In the genomic region with DNA sequence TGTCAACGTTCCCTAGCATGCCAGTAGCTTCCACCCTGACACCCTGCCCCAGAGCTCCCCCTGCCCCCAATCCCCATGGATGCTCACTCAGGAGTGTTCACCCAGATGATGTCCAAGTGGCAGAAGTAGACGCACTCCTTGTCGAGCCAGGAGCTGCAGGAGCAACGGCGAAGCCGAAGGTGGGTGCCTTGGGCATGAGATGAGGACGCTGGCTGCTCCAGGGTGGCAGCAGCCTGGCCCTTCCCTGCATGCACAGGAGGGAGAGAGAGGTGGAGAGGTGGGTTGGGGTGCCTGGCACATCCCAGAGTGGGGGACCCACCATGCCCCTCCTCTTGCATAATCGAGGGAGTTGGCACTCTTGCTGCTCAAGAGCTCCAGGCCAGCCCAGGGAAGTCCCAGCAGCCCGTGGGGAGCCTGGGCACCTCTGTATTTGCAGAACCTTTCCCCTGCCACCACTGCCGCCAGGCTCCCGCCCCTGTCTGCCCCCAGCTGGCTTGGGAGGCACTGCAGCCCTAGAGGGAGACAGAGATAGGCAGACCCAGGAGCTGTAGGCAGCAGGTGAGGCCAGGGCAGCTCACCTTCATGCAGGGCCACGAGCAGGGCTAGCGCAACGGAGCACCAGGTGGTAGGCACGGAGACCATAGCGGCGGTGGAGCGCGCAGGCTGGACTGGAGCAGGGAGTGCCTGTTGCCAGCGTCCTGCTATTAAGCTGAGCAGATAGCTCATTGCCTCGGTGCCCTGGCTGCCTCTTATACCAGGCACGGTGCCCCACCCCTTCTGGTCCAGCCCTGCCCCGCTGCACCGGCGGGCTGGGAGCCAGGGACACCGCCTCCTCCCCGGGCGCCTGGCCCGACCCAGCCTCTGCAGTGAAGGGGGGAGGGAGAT, we compare ENCODE assay signal across 8 cellular contexts. TPM values are rescaled to one million over a fixed set of nuclear protein-coding genes. Genes with fewer than 3 reads are reported as not detected.
DNase-seq lines count a peak whose midpoint lies in the region; ATAC-seq and TF ChIP-seq lines count a peak whose summit lies in the region.

TSS of gene EDN2 (minus strand) at position 724 of the 885 bp plus-strand sequence. CDS start at position 642, 82 bp downstream.

- no peak within 1 kb of the TSS for H3K4me2 ChIP-seq in DND-41 (ENCODE audit: insufficient read depth, low read length)

- H3K36me3 ChIP-seq in DND-41 (ENCODE audit: insufficient read depth, low read length) (no peaks in the 10 kb centered on the region), breast epithelium (no peaks in the 10 kb centered on the region), vagina (no peaks in the 10 kb centered on the region)

- ATAC-seq in DND-41 (ENCODE audit: insufficient read depth, low read depth) = peak; percentile 52; the same call in 2 of the 3 replicates
- ATAC-seq in GM21786 (IDR thresholded peaks at IDR 0.05; ENCODE audit: unreplicated experiment) = no peak
- ATAC-seq in GM21576 (IDR thresholded peaks at IDR 0.05; ENCODE audit: unreplicated experiment) = no peak

- no peak within 1 kb of the TSS for H3K9ac ChIP-seq in DND-41 (ENCODE audit: low read depth, low read length)

- H3K27ac Mint-ChIP-seq in neural crest cell (ENCODE audit: unreplicated experiment) = no peak within 1 kb of the TSS

- H3K4me3 ChIP-seq in DND-41 (ENCODE audit: low read depth in 1 of 2, low read length in 2 of 2) (no peak within 1 kb of the TSS), breast epithelium (peak within 1 kb of the TSS in 2 of 3 donors; percentile 13 to 56), vagina (peak within 1 kb of the TSS in 1 of 2 donors; percentile 9)

- TF ChIP-seq POLR2A in breast epithelium (IDR thresholded peaks at IDR 0.05) (no peak), vagina (IDR thresholded peaks at IDR 0.05) (no peak)

- no peaks in the 10 kb centered on the region for H3K79me2 ChIP-seq in DND-41 (ENCODE audit: insufficient read depth, low read length)

- no peak within 1 kb of the TSS for H3K4me3 Mint-ChIP-seq in neural crest cell

- TF ChIP-seq CTCF in DND-41 (IDR thresholded peaks at IDR 0.05; ENCODE audit: borderline replicate concordance, extremely low read depth, low read length, poor library complexity, severe bottlenecking) (peak; percentile 47), breast epithelium (IDR thresholded peaks at IDR 0.05) (no peak), neural crest cell (conservative IDR thresholded peaks at IDR 0.05) (peak; percentile 28), vagina (IDR thresholded peaks at IDR 0.05) (no peak)

- H3K9me3 ChIP-seq in DND-41 (ENCODE audit: insufficient read depth, low read length, severe bottlenecking) (no peaks in the 10 kb centered on the region), breast epithelium (no peaks in the 10 kb centered on the region), vagina (no peaks in the 10 kb centered on the region)

- H2AFZ ChIP-seq in DND-41 (ENCODE audit: low read depth, low read length) = no peak within 1 kb of the TSS

- no peak within 1 kb of the TSS for H3K27ac ChIP-seq in DND-41 (ENCODE audit: low read length)
- H3K27ac ChIP-seq in breast epithelium = no peak within 1 kb of the TSS
- no peak within 1 kb of the TSS for H3K27ac ChIP-seq in vagina

- no peaks in the 10 kb centered on the region for H3K9me3 Mint-ChIP-seq in neural crest cell

- peaks cover 38% of the 10 kb centered on the region for H3K4me1 Mint-ChIP-seq in neural crest cell

- H3K27me3 ChIP-seq in DND-41 (ENCODE audit: insufficient read depth, low read length, poor library complexity) (peaks cover 7% of the 10 kb centered on the region), breast epithelium (no peaks in the 10 kb centered on the region), vagina (no peaks in the 10 kb centered on the region)

- DNase-seq in DND-41 (no peak), NCI-H1694 treated with DMSO at 0.1 percent for 48 hours (lab: John Stamatoyannopoulos, UW) (peak; percentile 31), breast epithelium (ENCODE audit: low spot score in 2 of 2) (peak; percentile 74 to 88), neural crest cell (ENCODE audit: low read depth, low spot score) (no peak), vagina (ENCODE audit: extremely low spot score in 2 of 2) (no peak)
- DNase-seq in stimulated activated CD4-positive, alpha-beta T cell treated with anti-CD3 and anti-CD28 coated beads, Interleukin-4, amount 100 ng/mL, for 4 hours = no peak

- H3K27me3 Mint-ChIP-seq in neural crest cell (ENCODE audit: low read depth) = peaks cover 4% of the 10 kb centered on the region

- intact Hi-C loops in breast epithelium (cut with DNase I; ENCODE audit: low total_unique reads) = no loop called here
- intact Hi-C loops in vagina (cut with DNase I) = no loop called here

- H4K20me1 ChIP-seq in DND-41 (ENCODE audit: insufficient read depth, low read length) = peaks cover 12% of the 10 kb centered on the region

- no peaks in the 10 kb centered on the region for H3K36me3 Mint-ChIP-seq in neural crest cell (ENCODE audit: low read depth)

- H3K4me1 ChIP-seq in DND-41 (ENCODE audit: insufficient read depth, low read length) (0 out of 2 replicates have a peak, but pooled peaks cover 4% of the 10 kb centered on the region), breast epithelium (peaks cover 9 to 43% of the 10 kb centered on the region in 2 donors), vagina (peaks cover 42% of the 10 kb centered on the region)

RNA-seq across cellular contexts. Expression of gene EDN2, which starts in this region (rescaled TPM):
- total RNA-seq in breast epithelium (1 to 10 TPM in 2 of 3 donors, not detected in 1; 2.3 to 3.8 TPM), neural crest cell (not detected in 2 replicates), vagina (9.3 TPM)

Comparison
In these comparisons a context has a peak if more than half of its experiments do, and no peak if none do; other contexts are left out.
1. DNase-seq: peak in NCI-H1694 treated with DMSO at 0.1 percent for 48 hours (single experiment) and breast epithelium (2 of 2); none in DND-41 (single experiment), neural crest cell (single experiment), vagina (0 of 2) and stimulated activated CD4-positive, alpha-beta T cell treated with anti-CD3 and anti-CD28 coated beads, Interleukin-4, amount 100 ng/mL, for 4 hours (0 of 2).
2. H3K4me3 ChIP-seq: peak in breast epithelium (2 of 3); none in DND-41 (0 of 2).
3. CTCF ChIP-seq: peak in DND-41 (single experiment) and neural crest cell (single experiment); none in breast epithelium (0 of 3) and vagina (0 of 3).